In the genomic region with DNA sequence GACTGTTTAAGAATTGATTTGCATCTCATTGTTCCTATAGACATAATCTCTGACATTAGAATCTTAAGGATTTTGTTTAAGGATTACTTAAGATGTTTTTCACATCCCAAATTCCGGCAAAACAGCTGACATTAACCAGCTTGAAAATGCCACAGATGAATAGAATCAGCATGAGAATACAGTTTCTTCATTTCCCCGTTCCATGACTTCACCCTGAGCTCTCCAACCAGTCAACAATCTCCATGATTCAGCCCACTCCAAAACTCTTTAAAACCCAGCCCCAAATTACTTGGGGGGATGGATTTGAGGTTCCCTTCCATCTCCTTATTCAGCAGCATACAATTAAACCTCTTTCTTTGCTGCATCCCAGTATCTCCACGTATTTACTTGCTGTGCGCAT, we compare ENCODE assay signal across 28 cellular contexts.
"Had no signal": no experiment of that assay in that cellular context is flagged by ENCODE, and none has a peak within 500 bp of the region (broad histone marks: within the 10 kb centered on the region; RNA-seq: fewer than 3 reads in every experiment).

No MANE protein-coding gene starts in this region.

- H3K4me3 ChIP-seq: breast epithelium, transverse colon had no signal

- H3K4me1 ChIP-seq: breast epithelium, transverse colon had no signal

- FAIRE-seq: endothelial cell of umbilical vein, frontal cortex, TTC549, urothelium cell line had no signal

- H3K27ac Mint-ChIP-seq: activated T-helper 1 cell treated with anti-CD3 and anti-CD28 coated beads, Interleukin-12 subunit alpha, Interleukin-12 subunit beta, Interleukin-2, Interleukin-4 antibody, amounts not matched to agents 30 ng/mL and 10 ng/mL and 1 ng/mL, durations not matched to agents 14 hours and 24 hours and 36 hours; naive thymus-derived CD4-positive, alpha-beta T cell; T-helper 2 cell treated with Interferon-gamma antibody and Interleukin-4, amounts not matched to agents 5 μg/mL and 100 μg/mL, for 36 hours had no signal

- H3K27ac ChIP-seq: breast epithelium, transverse colon, VCaP had no signal

- H3K27me3 Mint-ChIP-seq: naive thymus-derived CD4-positive, alpha-beta T cell had no signal

- DNase-seq: activated CD4-positive, alpha-beta T cell treated with anti-CD3 and anti-CD28 coated beads for 48 hours; activated CD4-positive, alpha-beta T cell treated with anti-CD3 and anti-CD28 coated beads, Interleukin-2, amount 50 U/mL, for 48 hours; activated CD8-positive, alpha-beta memory T cell treated with anti-CD3 and anti-CD28 coated beads, Interleukin-2, amount 50 U/mL, for 4 hours; activated gamma-delta T cell; activated naive CD4-positive, alpha-beta T cell treated with anti-CD3 and anti-CD28 coated beads, Interleukin-2, amount 50 U/mL, for 16 hours; activated T-cell treated with anti-CD3 and anti-CD28 coated beads, Interleukin-2, amount 50 U/mL, for 1 hour; amniotic stem cell; central memory CD4-positive, alpha-beta T cell; islet precursor cell; left ventricle myocardium superior; midbrain; naive thymus-derived CD4-positive, alpha-beta T cell; right cardiac atrium; stimulated activated CD4-positive, alpha-beta T cell treated with anti-CD3 and anti-CD28 coated beads, Interleukin-15, amount 100 ng/mL, for 24 hours; stimulated activated CD4-positive, alpha-beta T cell treated with anti-CD3 and anti-CD28 coated beads, Interleukin-2, amount 100 ng/mL, for 24 hours; stimulated activated naive CD4-positive, alpha-beta T cell; transverse colon had no signal

- H3K36me3 ChIP-seq: breast epithelium, transverse colon had no signal

- H3K4me3 Mint-ChIP-seq: activated T-helper 1 cell treated with anti-CD3 and anti-CD28 coated beads, Interleukin-12 subunit alpha, Interleukin-12 subunit beta, Interleukin-2, Interleukin-4 antibody, amounts not matched to agents 30 ng/mL and 10 ng/mL and 1 ng/mL, durations not matched to agents 14 hours and 24 hours and 36 hours; naive thymus-derived CD4-positive, alpha-beta T cell; T-helper 2 cell treated with Interferon-gamma antibody and Interleukin-4, amounts not matched to agents 5 μg/mL and 100 μg/mL, for 36 hours had no signal

- H3K36me3 Mint-ChIP-seq: naive thymus-derived CD4-positive, alpha-beta T cell had no signal

- H3K9me3 ChIP-seq: breast epithelium, transverse colon had no signal

- H3K27me3 ChIP-seq: breast epithelium, transverse colon had no signal

- H3K4me1 Mint-ChIP-seq: naive thymus-derived CD4-positive, alpha-beta T cell had no signal

- H3K9me3 Mint-ChIP-seq: activated T-helper 1 cell treated with anti-CD3 and anti-CD28 coated beads, Interleukin-12 subunit alpha, Interleukin-12 subunit beta, Interleukin-2, Interleukin-4 antibody, amounts not matched to agents 30 ng/mL and 10 ng/mL and 1 ng/mL, durations not matched to agents 14 hours and 24 hours and 36 hours; T-helper 2 cell treated with Interferon-gamma antibody and Interleukin-4, amounts not matched to agents 5 μg/mL and 100 μg/mL, for 36 hours had no signal

- ATAC-seq: activated CD4-positive, CD25-positive, alpha-beta regulatory T cell treated with anti-CD3 and anti-CD28 coated beads, Interleukin-2, amount 50 U/mL, for 24 hours; esophagus mucosa; left ventricle myocardium superior; naive thymus-derived CD4-positive, alpha-beta T cell; right cardiac atrium; SK-N-SH treated with all-trans-retinoic acid at 6 μM for 48 hours had no signal
